20 cellular contexts compared by ENCODE assay signal in genomic region chr15:92452143-92452542, GRCh38. TPM values are rescaled to one million over a fixed set of nuclear protein-coding genes. Genes with fewer than 3 reads are reported as not detected.
"Had no signal": no experiment of that assay in that cellular context is flagged by ENCODE, and none has a peak within 500 bp of the region (broad histone marks: within the 10 kb centered on the region; RNA-seq: fewer than 3 reads in every experiment).

No MANE protein-coding gene starts in this region.

- H3K27me3 ChIP-seq: neural progenitor cell, right lobe of liver, vagina had no signal

- H3K9ac ChIP-seq: neural progenitor cell, parathyroid adenoma had no signal

- H3K36me3 ChIP-seq: neural progenitor cell, right lobe of liver, suprapubic skin, vagina had no signal

- DNase-seq: dorsolateral prefrontal cortex; effector CD4-positive, alpha-beta T cell; kidney; naive thymus-derived CD4-positive, alpha-beta T cell; right lobe of liver; stimulated activated CD4-positive, alpha-beta T cell treated with anti-CD3 and anti-CD28 coated beads, Interleukin-12 subunit alpha, Interleukin-12 subunit beta, amount 100 ng/mL, for 4 hours; stimulated activated CD4-positive, alpha-beta T cell treated with anti-CD3 and anti-CD28 coated beads, Interleukin-1b, Interleukin-23, amount 100 ng/mL, for 48 hours; stimulated activated CD4-positive, alpha-beta T cell treated with anti-CD3 and anti-CD28 coated beads, Interleukin-4, amount 100 ng/mL, for 1 hour; stimulated activated CD8-positive, alpha-beta memory T cell treated with anti-CD3 and anti-CD28 coated beads, Interleukin-4, amount 100 ng/mL, for 48 hours; stimulated activated naive CD4-positive, alpha-beta T cell; stimulated activated naive CD8-positive, alpha-beta T cell treated with anti-CD3 and anti-CD28 coated beads, Interleukin-15, amount 100 ng/mL, for 72 hours had no signal

- H3K27ac ChIP-seq: dorsolateral prefrontal cortex, neural progenitor cell, parathyroid adenoma, right lobe of liver, suprapubic skin, vagina had no signal

- H2AFZ ChIP-seq: neural progenitor cell, parathyroid adenoma had no signal

- H3K4me1 ChIP-seq: parathyroid adenoma, right lobe of liver, suprapubic skin, vagina had no signal

- H3K9me3 ChIP-seq: right lobe of liver, suprapubic skin, vagina had no signal

- H3K4me3 ChIP-seq: dorsolateral prefrontal cortex, lung, neural progenitor cell, right lobe of liver, smooth muscle cell, suprapubic skin, vagina had no signal

- H3K4me2 ChIP-seq: neural progenitor cell, smooth muscle cell had no signal

- H3K79me2 ChIP-seq: parathyroid adenoma had no signal

RNA-seq across cellular contexts. Expression of gene ST8SIA2, which starts 58.5 kb away (rescaled TPM):
- total RNA-seq: left lobe of liver; liver; naive thymus-derived CD4-positive, alpha-beta T cell; right lobe of liver; suprapubic skin; ureter; vagina had no signal
- polyA plus RNA-seq: liver; lung; naive thymus-derived CD4-positive, alpha-beta T cell had no signal
